16 cellular contexts compared by ENCODE assay signal in genomic region chr17:55524440-55525220, GRCh38. TPM values are rescaled to one million over a fixed set of nuclear protein-coding genes. Genes with fewer than 3 reads are reported as not detected.
A peak's percentile ranks its signal among the peaks of the same experiment; 100 is the strongest.
DNase-seq lines count a peak whose midpoint lies in the region; ATAC-seq and TF ChIP-seq lines count a peak whose summit lies in the region.
"Had no signal": no experiment of that assay in that cellular context is flagged by ENCODE, and none has a peak within 500 bp of the region (broad histone marks: within the 10 kb centered on the region; RNA-seq: fewer than 3 reads in every experiment).

No MANE protein-coding gene starts in this region.

- no peaks in the 10 kb centered on the region for H3K36me3 ChIP-seq in gastroesophageal sphincter
- H3K36me3 ChIP-seq: brain microvascular endothelial cell, upper lobe of right lung had no signal

- TF ChIP-seq CTCF in gastroesophageal sphincter (IDR thresholded peaks at IDR 0.05), result no peak

- H3K27me3 ChIP-seq in gastroesophageal sphincter, result no peaks in the 10 kb centered on the region
- H3K27me3 ChIP-seq: brain microvascular endothelial cell, upper lobe of right lung had no signal

- H3K4me3 ChIP-seq in gastroesophageal sphincter, result no peak overlapping the region
- H3K4me3 ChIP-seq: lung, upper lobe of right lung had no signal

- no peaks in the 10 kb centered on the region for H3K9me3 ChIP-seq in gastroesophageal sphincter
- H3K9me3 ChIP-seq: upper lobe of right lung had no signal

- H3K27ac ChIP-seq in gastroesophageal sphincter, result no peak overlapping the region
- H3K27ac ChIP-seq: brain microvascular endothelial cell, upper lobe of right lung had no signal

- no peak for TF ChIP-seq POLR2A in gastroesophageal sphincter (IDR thresholded peaks at IDR 0.05)

- no peak for DNase-seq in UCSD-AML1 (lab: John Stamatoyannopoulos, UW; ENCODE audit: unreplicated experiment)
- no peak for DNase-seq in stimulated activated CD4-positive, alpha-beta T cell treated with anti-CD3 and anti-CD28 coated beads, Interleukin-4, amount 100 ng/mL, for 24 hours
- DNase-seq in activated T-cell treated with anti-CD3 and anti-CD28 coated beads, Interleukin-2, amount 50 U/mL, for 48 hours, result no peak
- DNase-seq: activated naive CD4-positive, alpha-beta T cell; brain microvascular endothelial cell; HFFc6; MM.1S; NCI-H2107; SHP77; upper lobe of right lung had no signal

- TF ChIP-seq EP300 in gastroesophageal sphincter (IDR thresholded peaks at IDR 0.05), result no peak

- no peaks in the 10 kb centered on the region for H3K4me1 ChIP-seq in gastroesophageal sphincter
- H3K4me1 ChIP-seq: upper lobe of right lung had no signal

- ATAC-seq in GM18502 (IDR thresholded peaks at IDR 0.05; ENCODE audit: poor library complexity, unreplicated experiment) (peak; percentile 89), GM19351 (IDR thresholded peaks at IDR 0.05; ENCODE audit: unreplicated experiment) (peak; percentile 69), HG02840 (IDR thresholded peaks at IDR 0.05; ENCODE audit: low FRiP score, unreplicated experiment) (peak; percentile 55), HG03558 (IDR thresholded peaks at IDR 0.05; ENCODE audit: extremely low read depth, unreplicated experiment) (peak; percentile 58), gastroesophageal sphincter (no peak)
- ATAC-seq: upper lobe of right lung had no signal

- 78 to 81% methylated on average over 4 of the region's 4 CpGs for WGBS in gastroesophageal sphincter (ENCODE audit: low coverage in 1 of 2), 2 donors

RNA-seq across cellular contexts. Expression of gene SMIM36, which starts 13.4 kb away (rescaled TPM):
- not detected for total RNA-seq in gastroesophageal sphincter
- total RNA-seq: HFFc6, lung, upper lobe of right lung had no signal
